Comparison of ENCODE assay signal across 21 cellular contexts in genomic region chr1:184665329-184665728, GRCh38.
"Had no signal": no experiment of that assay in that cellular context is flagged by ENCODE, and none has a peak within 500 bp of the region (broad histone marks: within the 10 kb centered on the region; RNA-seq: fewer than 3 reads in every experiment).

No MANE protein-coding gene starts in this region.

- H3K9me3 Mint-ChIP-seq: immature natural killer cell; memory B cell; mesothelial cell of epicardium; natural killer cell; stimulated activated effector memory CD8-positive, alpha-beta T cell treated with anti-CD3 and anti-CD28 coated beads, Interleukin-12 subunit alpha, Interleukin-12 subunit beta, amount 100 ng/mL, for 72 hours had no signal

- H3K36me3 Mint-ChIP-seq: immature natural killer cell; memory B cell; mesothelial cell of epicardium; natural killer cell; stimulated activated effector memory CD8-positive, alpha-beta T cell treated with anti-CD3 and anti-CD28 coated beads, Interleukin-12 subunit alpha, Interleukin-12 subunit beta, amount 100 ng/mL, for 72 hours had no signal

- H3K4me1 Mint-ChIP-seq: memory B cell had no signal

- H3K4me3 ChIP-seq: gastroesophageal sphincter, left lung, lower lobe of right lung, right atrium auricular region, smooth muscle cell, suprapubic skin, thyroid gland, upper lobe of left lung, vagina had no signal

- H3K27ac ChIP-seq: left lung, lower lobe of right lung, right atrium auricular region, suprapubic skin, thyroid gland, upper lobe of left lung, vagina had no signal

- DNase-seq: cortex of kidney; effector memory CD4-positive, alpha-beta T cell; glutamatergic neuron; immature natural killer cell; left lung; lower lobe of right lung; natural killer cell; stimulated activated CD4-positive, alpha-beta T cell treated with anti-CD3 and anti-CD28 coated beads, Interleukin-4, amount 100 ng/mL, for 1 hour; stimulated activated CD8-positive, alpha-beta memory T cell treated with anti-CD3 and anti-CD28 coated beads, Interleukin-4, amount 100 ng/mL, for 48 hours; stimulated activated naive CD8-positive, alpha-beta T cell treated with anti-CD3 and anti-CD28 coated beads, Interleukin-15, Interleukin-2, amounts not matched to agents 100 U/mL and 50 U/mL, for 24 hours; thyroid gland; upper lobe of left lung had no signal

- H3K27ac Mint-ChIP-seq: immature natural killer cell; memory B cell; mesothelial cell of epicardium; natural killer cell; stimulated activated effector memory CD8-positive, alpha-beta T cell treated with anti-CD3 and anti-CD28 coated beads, Interleukin-12 subunit alpha, Interleukin-12 subunit beta, amount 100 ng/mL, for 72 hours had no signal

- H3K9me3 ChIP-seq: gastroesophageal sphincter, left lung, lower lobe of right lung, right atrium auricular region, suprapubic skin, thyroid gland, upper lobe of left lung, vagina had no signal

- H3K27me3 ChIP-seq: gastroesophageal sphincter, right atrium auricular region, suprapubic skin, thyroid gland, upper lobe of left lung, vagina had no signal

- H3K36me3 ChIP-seq: gastroesophageal sphincter, left lung, lower lobe of right lung, right atrium auricular region, suprapubic skin, thyroid gland, upper lobe of left lung, vagina had no signal

- ATAC-seq: esophagus mucosa; gastroesophageal sphincter; natural killer cell; stimulated activated effector memory CD8-positive, alpha-beta T cell treated with anti-CD3 and anti-CD28 coated beads, Interleukin-12 subunit alpha, Interleukin-12 subunit beta, amount 100 ng/mL, for 72 hours; stimulated activated naive CD8-positive, alpha-beta T cell treated with anti-CD3 and anti-CD28 coated beads, Interleukin-15, Interleukin-2, amounts not matched to agents 100 U/mL and 50 U/mL, for 24 hours had no signal

- H3K4me3 Mint-ChIP-seq: immature natural killer cell; memory B cell; mesothelial cell of epicardium; natural killer cell; stimulated activated effector memory CD8-positive, alpha-beta T cell treated with anti-CD3 and anti-CD28 coated beads, Interleukin-12 subunit alpha, Interleukin-12 subunit beta, amount 100 ng/mL, for 72 hours had no signal
